ENCODE assay signal across 23 cellular contexts in genomic region chr14:105867961-105868599, GRCh38.
DNase-seq lines count a peak whose midpoint lies in the region; ATAC-seq and TF ChIP-seq lines count a peak whose summit lies in the region.
"Had no signal": no experiment of that assay in that cellular context is flagged by ENCODE, and none has a peak within 500 bp of the region (broad histone marks: within the 10 kb centered on the region; RNA-seq: fewer than 3 reads in every experiment).

No MANE protein-coding gene starts in this region.

- H3K4ac ChIP-seq in trophoblast cell (ENCODE audit: low read depth, low read length): no peak overlapping the region

- H3K4me2 ChIP-seq in trophoblast cell (ENCODE audit: low read length): no peak overlapping the region
- H3K4me2 ChIP-seq: smooth muscle cell had no signal

- no peaks in the 10 kb centered on the region for H3K9me3 ChIP-seq in BE2C
- H3K9me3 ChIP-seq in trophoblast cell (ENCODE audit: insufficient read depth, low read depth, low read length): peaks cover 49% of the 10 kb centered on the region

- no peak overlapping the region for H4K8ac ChIP-seq in trophoblast cell (ENCODE audit: low read depth, low read length)

- H2AK5ac ChIP-seq in trophoblast cell (ENCODE audit: low read length): no peak overlapping the region

- peak; percentile 3 for DNase-seq in activated CD4-positive, alpha-beta T cell treated with anti-CD3 and anti-CD28 coated beads for 1 hour
- DNase-seq in activated CD4-positive, alpha-beta T cell treated with anti-CD3 and anti-CD28 coated beads, Interleukin-2, amount 50 U/mL, for 4 hours: no peak
- DNase-seq in BE2C: peak; percentile 48
- DNase-seq in ecto neural progenitor cell (ENCODE audit: low spot score): peak; percentile 14
- DNase-seq in trophoblast cell: no peak
- DNase-seq in stimulated activated CD4-positive, alpha-beta T cell treated with anti-CD3 and anti-CD28 coated beads, Interleukin-4, amount 100 ng/mL, for 4 hours: no peak
- no peak for DNase-seq in stimulated activated CD4-positive, alpha-beta T cell treated with anti-CD3 and anti-CD28 coated beads, Interleukin-4, amount 100 ng/mL, for 24 hours
- DNase-seq: activated gamma-delta T cell; anterior cingulate cortex; DMS79 treated with DMSO at 0.1 percent for 48 hours; NCI-H2029; NCI-H345; NCI-H82; nephron progenitor cell; OCI-M1; stimulated activated CD4-positive, alpha-beta T cell treated with anti-CD3 and anti-CD28 coated beads, Interleukin-2, amount 100 ng/mL, for 48 hours; stimulated activated naive CD8-positive, alpha-beta T cell treated with anti-CD3 and anti-CD28 coated beads, Interleukin-15, Interleukin-2, amounts not matched to agents 100 U/mL and 50 U/mL, for 24 hours had no signal

- H3K27me3 ChIP-seq in BE2C (no peaks in the 10 kb centered on the region), trophoblast cell (ENCODE audit: insufficient read depth, low read length) (no peaks in the 10 kb centered on the region)
- H3K27me3 ChIP-seq: tibial nerve had no signal

- H4K91ac ChIP-seq in trophoblast cell (ENCODE audit: low read depth, low read length): no peak overlapping the region

- no peaks in the 10 kb centered on the region for H3K79me2 ChIP-seq in trophoblast cell (ENCODE audit: control insufficient read depth, insufficient read depth, low read length, poor library complexity)

- H2BK5ac ChIP-seq in trophoblast cell (ENCODE audit: low read depth, low read length, poor library complexity): no peak overlapping the region

- TF ChIP-seq CTCF in BE2C (IDR thresholded peaks at IDR 0.05; ENCODE audit: low read depth, low read length): no peak

- H3K4me3 ChIP-seq in BE2C (ENCODE audit: low read depth, low read length) (no peak overlapping the region), trophoblast cell (ENCODE audit: low read depth, low read length) (peak overlapping the region; percentile 36)
- H3K4me3 ChIP-seq: dorsolateral prefrontal cortex, GM12878, smooth muscle cell, tibial nerve had no signal

- H2AFZ ChIP-seq in trophoblast cell (ENCODE audit: insufficient read depth, low read length, poor library complexity): no peak overlapping the region

- H3K4me1 ChIP-seq in BE2C (peaks cover 15% of the 10 kb centered on the region), trophoblast cell (ENCODE audit: control insufficient read depth in 1 of 2, insufficient read depth in 2 of 2, low read length in 2 of 2) (no peaks in the 10 kb centered on the region)
- H3K4me1 ChIP-seq: tibial nerve had no signal

- no peak overlapping the region for H3K18ac ChIP-seq in trophoblast cell (ENCODE audit: low read length)

- no peak overlapping the region for H2BK12ac ChIP-seq in trophoblast cell (ENCODE audit: low read length)

- WGBS in trophoblast cell (ENCODE audit: extremely low coverage, insufficient coverage, insufficient read length): no CpG with 5 or more reads among the region's 29 CpGs

- H3K36me3 ChIP-seq in BE2C (no peaks in the 10 kb centered on the region), trophoblast cell (ENCODE audit: control insufficient read depth in 1 of 2, insufficient read depth in 2 of 2, low read length in 2 of 2) (no peaks in the 10 kb centered on the region)
- H3K36me3 ChIP-seq: tibial nerve had no signal

- H3K27ac ChIP-seq in trophoblast cell (ENCODE audit: low read depth, low read length): no peak overlapping the region
- H3K27ac ChIP-seq: 22Rv1, dorsolateral prefrontal cortex, tibial nerve had no signal

- H2BK120ac ChIP-seq in trophoblast cell (ENCODE audit: insufficient read depth, low read length, poor library complexity): no peak overlapping the region

- no peak overlapping the region for H3K9ac ChIP-seq in trophoblast cell (ENCODE audit: low read length)

- no peak overlapping the region for H4K12ac ChIP-seq in trophoblast cell (ENCODE audit: low read depth, low read length)

- no peak for ATAC-seq in HG03039 (IDR thresholded peaks at IDR 0.05; ENCODE audit: unreplicated experiment)
- ATAC-seq: GM12878; stimulated activated naive CD8-positive, alpha-beta T cell treated with anti-CD3 and anti-CD28 coated beads, Interleukin-15, Interleukin-2, amounts not matched to agents 100 U/mL and 50 U/mL, for 24 hours had no signal

- H3K23ac ChIP-seq in trophoblast cell (ENCODE audit: low read length): no peak overlapping the region

- H3K14ac ChIP-seq in trophoblast cell (ENCODE audit: low read length): no peak overlapping the region

- H3K79me1 ChIP-seq in trophoblast cell (ENCODE audit: low read length): no peaks in the 10 kb centered on the region

Comparison
In these comparisons a context has a peak if more than half of its experiments do, and no peak if none do; other contexts are left out.
1. DNase-seq: peak in activated CD4-positive, alpha-beta T cell treated with anti-CD3 and anti-CD28 coated beads for 1 hour (single experiment), BE2C (single experiment) and ecto neural progenitor cell (single experiment); none in activated CD4-positive, alpha-beta T cell treated with anti-CD3 and anti-CD28 coated beads, Interleukin-2, amount 50 U/mL, for 4 hours (0 of 2), trophoblast cell (0 of 2), stimulated activated CD4-positive, alpha-beta T cell treated with anti-CD3 and anti-CD28 coated beads, Interleukin-4, amount 100 ng/mL, for 4 hours (0 of 2) and stimulated activated CD4-positive, alpha-beta T cell treated with anti-CD3 and anti-CD28 coated beads, Interleukin-4, amount 100 ng/mL, for 24 hours (single experiment).